ENCODE assay signal across 19 cellular contexts in genomic region chr13:82636119-82636518, GRCh38.
DNase-seq lines count a peak whose midpoint lies in the region; ATAC-seq, FAIRE-seq and TF ChIP-seq lines count a peak whose summit lies in the region.
"Had no signal": no experiment of that assay in that cellular context is flagged by ENCODE, and none has a peak within 500 bp of the region (broad histone marks: within the 10 kb centered on the region; RNA-seq: fewer than 3 reads in every experiment).

No MANE protein-coding gene starts in this region.

- no peak for TF ChIP-seq CTCF in astrocyte (IDR thresholded peaks at IDR 0.05; ENCODE audit: insufficient read depth, low read depth, low read length)

- H3K36me3 Mint-ChIP-seq in astrocyte (ENCODE audit: low read depth, unreplicated experiment), result no peaks in the 10 kb centered on the region
- H3K36me3 Mint-ChIP-seq: IgD-negative memory B cell had no signal

- H3K4me2 ChIP-seq in astrocyte (ENCODE audit: low read length), result no peak overlapping the region

- no peak overlapping the region for H3K27ac Mint-ChIP-seq in astrocyte (ENCODE audit: unreplicated experiment)
- H3K27ac Mint-ChIP-seq: IgD-negative memory B cell had no signal

- no peaks in the 10 kb centered on the region for H3K79me2 ChIP-seq in astrocyte (ENCODE audit: insufficient read depth, low read length)

- no peaks in the 10 kb centered on the region for H4K20me1 ChIP-seq in astrocyte (ENCODE audit: insufficient read depth, low read length)

- H3K27me3 Mint-ChIP-seq in astrocyte (ENCODE audit: low read depth, unreplicated experiment), result no peaks in the 10 kb centered on the region
- H3K27me3 Mint-ChIP-seq: central memory CD8-positive, alpha-beta T cell; IgD-negative memory B cell had no signal

- in situ Hi-C loops in ACHN (cut with HindIII; ENCODE audit: low pct_ligation_motif_present, low pct_unique_long_range_greater_than_20kb, low sequenced_read_pairs), result no loop called here

- H2AFZ ChIP-seq in astrocyte (ENCODE audit: low read depth, low read length), result no peak overlapping the region

- peak; percentile 18 for DNase-seq in DMS53 (lab: John Stamatoyannopoulos, UW)
- no peak for DNase-seq in DMS53 treated with DMSO at 0.1 percent for 48 hours (lab: John Stamatoyannopoulos, UW; ENCODE audit: unreplicated experiment)
- DNase-seq in NCI-H226, result peak; percentile 36
- peak; percentile 2 for DNase-seq in astrocyte (ENCODE audit: low read depth)
- peak; percentile 26 for DNase-seq in renal cortical epithelial cell (ENCODE audit: low read depth)
- no peak for DNase-seq in AG20443 (ENCODE audit: low spot score)
- no peak for DNase-seq in ACHN
- DNase-seq: activated CD4-positive, alpha-beta T cell treated with anti-CD3 and anti-CD28 coated beads for 1 hour; effector CD8-positive, alpha-beta T cell; EL; NCI-H1092; SJCRH30; stimulated activated naive CD4-positive, alpha-beta T cell; T-helper 9 cell; transverse colon had no signal

- H3K9ac ChIP-seq in astrocyte (ENCODE audit: low read length), result no peak overlapping the region

- ATAC-seq in HG02759 (IDR thresholded peaks at IDR 0.05; ENCODE audit: unreplicated experiment), result no peak

- no peaks in the 10 kb centered on the region for H3K9me3 Mint-ChIP-seq in astrocyte (ENCODE audit: unreplicated experiment)

- H3K4me1 Mint-ChIP-seq in astrocyte (ENCODE audit: low read depth, unreplicated experiment), result no peaks in the 10 kb centered on the region
- H3K4me1 Mint-ChIP-seq: central memory CD8-positive, alpha-beta T cell had no signal

- H3K4me1 ChIP-seq in astrocyte (ENCODE audit: insufficient read depth, low read length), result no peaks in the 10 kb centered on the region
- H3K4me1 ChIP-seq: SJCRH30, transverse colon had no signal

- H3K27ac ChIP-seq in astrocyte (ENCODE audit: low read depth, low read length), result no peak overlapping the region
- H3K27ac ChIP-seq: 22Rv1, SJCRH30, transverse colon had no signal

- H3K27me3 ChIP-seq in astrocyte (ENCODE audit: insufficient read depth, low read length), result no peaks in the 10 kb centered on the region
- H3K27me3 ChIP-seq: SJCRH30, transverse colon had no signal

- H3K36me3 ChIP-seq in astrocyte (ENCODE audit: insufficient read depth, low read length), result no peaks in the 10 kb centered on the region
- H3K36me3 ChIP-seq: SJCRH30, transverse colon had no signal

- no peaks in the 10 kb centered on the region for H3K9me3 ChIP-seq in astrocyte (ENCODE audit: insufficient read depth, low read depth, low read length)
- H3K9me3 ChIP-seq: SJCRH30, transverse colon had no signal

- FAIRE-seq in astrocyte (lab: Jason Lieb, UNC), result no peak

- no peak overlapping the region for H3K4me3 ChIP-seq in astrocyte (ENCODE audit: insufficient read depth, low read depth, low read length)
- H3K4me3 ChIP-seq: SJCRH30, transverse colon had no signal

- H3K4me3 Mint-ChIP-seq in astrocyte (ENCODE audit: unreplicated experiment), result no peak overlapping the region
- H3K4me3 Mint-ChIP-seq: central memory CD8-positive, alpha-beta T cell; IgD-negative memory B cell had no signal

Comparison
In these comparisons a context has a peak if more than half of its experiments do, and no peak if none do; other contexts are left out.
1. DNase-seq: peak in DMS53 (single experiment), NCI-H226 (single experiment), astrocyte (single experiment) and renal cortical epithelial cell (single experiment); none in DMS53 treated with DMSO at 0.1 percent for 48 hours (single experiment), AG20443 (single experiment) and ACHN (single experiment).